In the genomic region with DNA sequence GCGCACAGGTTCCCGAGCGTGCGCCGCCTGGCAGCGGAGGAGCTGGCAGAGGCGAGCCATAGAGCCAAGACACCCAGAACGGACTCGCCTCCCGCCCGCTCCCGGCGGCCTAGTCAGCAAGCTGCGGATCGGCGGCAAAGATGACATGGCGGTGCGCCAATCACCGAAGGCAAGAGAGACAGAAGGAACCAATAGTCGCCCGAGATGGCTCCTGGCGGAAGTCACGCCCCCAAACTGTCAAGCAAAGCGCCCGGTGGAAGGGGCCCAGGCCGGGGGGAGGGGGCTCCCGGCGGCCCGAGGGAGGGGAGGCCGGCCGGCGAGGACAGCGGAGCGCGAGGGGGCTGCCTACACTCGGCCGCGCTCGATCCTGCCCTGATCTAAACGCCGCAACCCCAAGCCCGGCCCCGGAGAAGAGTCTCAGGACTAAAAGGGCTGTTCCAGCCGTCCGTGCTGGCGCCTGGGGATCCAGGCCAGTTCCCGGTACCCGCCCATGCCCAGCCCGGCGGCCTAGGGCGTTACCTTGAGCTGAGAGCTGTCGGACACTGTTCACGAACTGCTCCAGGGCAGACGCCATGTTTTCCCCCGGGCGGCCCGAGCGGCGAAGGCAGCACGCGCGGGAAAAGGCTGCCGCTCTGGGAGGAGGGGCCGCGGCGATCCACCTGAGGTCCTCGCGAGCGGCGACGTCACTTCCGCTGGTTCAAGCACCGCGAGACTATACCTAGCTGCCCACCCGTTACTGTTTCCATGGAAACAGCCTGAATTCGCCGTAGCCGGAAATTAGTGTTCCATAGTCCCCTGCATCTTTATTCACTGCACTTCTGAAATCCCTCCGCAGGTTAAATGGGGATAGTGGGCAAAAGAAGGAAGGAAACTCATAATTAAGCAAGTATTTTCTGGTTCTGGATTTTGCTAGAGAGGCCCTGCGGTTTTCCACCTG, we compare ENCODE assay signal across 8 cellular contexts. TPM values are rescaled to one million over a fixed set of nuclear protein-coding genes. Genes with fewer than 3 reads are reported as not detected.
DNase-seq lines count a peak whose midpoint lies in the region; FAIRE-seq and TF ChIP-seq lines count a peak whose summit lies in the region.

A gene (minus strand): TSS at position 634 of the 937 bp plus-strand sequence. CDS start 60 bp downstream, at position 574.

- FAIRE-seq in frontal cortex (lab: Jason Lieb, UNC) = peak; percentile 65

- intact Hi-C loops in activated naive CD4-positive, alpha-beta T cell treated with anti-CD3 and anti-CD28 coated beads for 36 hours (cut with micrococcal nuclease) = loop anchor here (1.0 to 5.0 kb wide), 8 partner anchors 23 to 1064 kb away; a partner anchor contains a TSS

- H3K27ac Mint-ChIP-seq in activated naive CD4-positive, alpha-beta T cell treated with anti-CD3 and anti-CD28 coated beads for 36 hours = peak within 1 kb of the TSS; percentile 88

- peaks cover 3% of the 10 kb centered on the region for H3K36me3 Mint-ChIP-seq in activated naive CD4-positive, alpha-beta T cell treated with anti-CD3 and anti-CD28 coated beads for 36 hours (ENCODE audit: low read depth)

- H3K27ac ChIP-seq in neutrophil (peak within 1 kb of the TSS; percentile 90), substantia nigra (ENCODE audit: low read depth, low read length, poor library complexity, severe bottlenecking) (peak within 1 kb of the TSS; percentile 96)

- no peaks in the 10 kb centered on the region for H3K36me3 ChIP-seq in neutrophil

- peak; percentile 98 for DNase-seq in GM03348 (ENCODE audit: low spot score)
- DNase-seq in HFF-Myc (ENCODE audit: extremely low read depth, low read depth) = peak; percentile 95
- peak; percentile 93 for DNase-seq in NAMALWA (ENCODE audit: low spot score)
- DNase-seq in SK-N-DZ (ENCODE audit: low spot score) = peak; percentile 98
- DNase-seq in activated naive CD4-positive, alpha-beta T cell treated with anti-CD3 and anti-CD28 coated beads for 36 hours = peak; percentile 99
- DNase-seq in frontal cortex (ENCODE audit: low spot score in 2 of 2) = peak; percentile 91 to 97
- peak; percentile 83 to 99 (median 97) for DNase-seq in substantia nigra (lab: John Stamatoyannopoulos, UW)

- H3K4me1 Mint-ChIP-seq in activated naive CD4-positive, alpha-beta T cell treated with anti-CD3 and anti-CD28 coated beads for 36 hours (ENCODE audit: low read depth) = peaks cover 39% of the 10 kb centered on the region

- H3K27me3 ChIP-seq in neutrophil = no peaks in the 10 kb centered on the region

- no peaks in the 10 kb centered on the region for H3K9me3 Mint-ChIP-seq in activated naive CD4-positive, alpha-beta T cell treated with anti-CD3 and anti-CD28 coated beads for 36 hours

- no peaks in the 10 kb centered on the region for H3K27me3 Mint-ChIP-seq in activated naive CD4-positive, alpha-beta T cell treated with anti-CD3 and anti-CD28 coated beads for 36 hours (ENCODE audit: low read depth)

- peak within 1 kb of the TSS; percentile 94 for H3K4me3 Mint-ChIP-seq in activated naive CD4-positive, alpha-beta T cell treated with anti-CD3 and anti-CD28 coated beads for 36 hours

- TF ChIP-seq CTCF in HFF-Myc (IDR thresholded peaks at IDR 0.05; ENCODE audit: low read depth, low read length, missing control alignments) (no peak), neutrophil (IDR thresholded peaks at IDR 0.05) (peak; percentile 35)

- peaks cover 47 to 60% of the 10 kb centered on the region in 2 experiments for H3K4me1 ChIP-seq in neutrophil (ENCODE audit: control insufficient read depth in 1 of 2, insufficient read depth in 1 of 2, low read depth in 1 of 2, low read length in 1 of 2)

- H3K9me3 ChIP-seq in neutrophil = no peaks in the 10 kb centered on the region

- peak within 1 kb of the TSS; percentile 89 for H3K4me3 ChIP-seq in HFF-Myc (replicated peaks; ENCODE audit: low read depth, low read length)
- peak within 1 kb of the TSS; percentile 86 to 98 for H3K4me3 ChIP-seq in neutrophil (ENCODE audit: low read depth in 1 of 2, low read length in 1 of 2)

- CTCF ChIA-PET in activated naive CD4-positive, alpha-beta T cell treated with anti-CD3 and anti-CD28 coated beads for 36 hours (lab: Charles Lee) = interaction anchor here (0.6 to 1.3 kb wide), 5 partner anchors 23 to 560 kb away, joined by 3 to 5 read pairs (median 4); no protein-coding TSS in a partner anchor

RNA-seq across cellular contexts. Expression of the gene that starts here (rescaled TPM):
- 255 and 282 TPM in 2 replicates for polyA plus RNA-seq in SK-N-DZ (2014; cell fraction: cytosol; rRNA removed)
- 125 and 144 TPM in 2 replicates for polyA plus RNA-seq in SK-N-DZ (2014; cell fraction: nucleus; rRNA removed)
- 100 to 1,000 TPM; 103 to 104 TPM for total RNA-seq in activated naive CD4-positive, alpha-beta T cell treated with anti-CD3 and anti-CD28 coated beads for 36 hours
- total RNA-seq in frontal cortex = 119 TPM

Comparison
In these comparisons a context has a peak if more than half of its experiments do, and no peak if none do; other contexts are left out.
1. Peak in every context shown above with its lines: DNase-seq, H3K4me3 ChIP-seq and H3K27ac ChIP-seq.